Comparison of ENCODE assay signal across 8 cellular contexts in the genomic region with DNA sequence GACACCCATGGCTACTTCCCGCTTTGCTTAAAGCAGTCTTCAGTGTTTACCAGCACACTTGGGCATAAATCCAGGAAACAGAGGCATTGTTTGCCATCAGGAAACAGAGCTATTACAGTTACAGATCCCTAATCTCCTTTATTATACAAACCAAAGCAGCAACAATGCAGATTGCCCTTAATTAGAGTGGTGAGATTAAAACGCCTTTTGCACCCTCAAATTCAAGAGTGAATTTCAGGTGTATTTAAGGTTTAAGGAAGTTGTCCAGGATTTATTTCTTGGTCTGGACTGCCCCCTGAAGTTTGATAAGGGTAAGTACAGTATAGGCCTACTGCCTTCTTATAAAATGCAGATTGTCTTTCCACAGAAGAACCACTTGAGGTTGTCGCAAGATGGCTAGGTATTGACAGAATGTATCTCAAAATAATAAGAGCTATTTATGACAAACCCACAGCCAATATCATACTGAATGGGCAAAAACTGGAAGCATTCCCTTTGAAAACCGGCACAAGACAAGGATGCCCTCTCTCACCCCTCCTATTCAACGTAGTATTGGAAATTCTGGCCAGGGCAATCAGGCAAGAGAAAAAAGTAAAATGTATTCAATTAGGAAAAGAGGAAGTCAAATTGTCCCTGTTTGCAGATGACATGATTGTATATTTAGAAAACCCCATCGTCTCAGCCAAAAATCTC. TPM values are rescaled to one million over a fixed set of nuclear protein-coding genes. Genes with fewer than 3 reads are reported as not detected.
A peak's percentile ranks its signal among the peaks of the same experiment; 100 is the strongest.
DNase-seq lines count a peak whose midpoint lies in the region; ATAC-seq and TF ChIP-seq lines count a peak whose summit lies in the region.
"Not testable (repeated sequence)": the region's sequence is repeated elsewhere in the genome, so short reads cannot be mapped to it uniquely, and the experiment has no call there.

No MANE protein-coding gene starts in this region.

- H3K9ac ChIP-seq in IMR-90 (ENCODE audit: low read depth, low read length): not testable (repeated sequence)
- H3K9ac ChIP-seq in colonic mucosa (ENCODE audit: low read depth in 2 of 2, low read length in 2 of 2): peak overlapping the region in 1 of 2 donors; percentile 52

- not testable (repeated sequence) for H2BK20ac ChIP-seq in IMR-90 (ENCODE audit: low read depth, low read length)

- not testable (repeated sequence) for H3K14ac ChIP-seq in IMR-90 (replicated peaks; ENCODE audit: low read depth, low read length)

- not testable (repeated sequence) for H3K27me3 ChIP-seq in IMR-90 (ENCODE audit: control insufficient read depth, insufficient read depth, low read length); SJSA1 (replicated peaks); colonic mucosa; right cardiac atrium (ENCODE audit: control insufficient read depth, insufficient read depth); neutrophil; aorta (ENCODE audit: control insufficient read depth in 1 of 2, insufficient read depth in 2 of 2, low read length in 1 of 2)

- ATAC-seq in IMR-90 (ENCODE audit: low read depth) (peak; percentile 51; the same call in 1 of the 2 replicates), right cardiac atrium (peak; percentile 80 to 83), aorta (ENCODE audit: low FRiP score) (peak; percentile 89)

- H4K20me1 ChIP-seq in IMR-90 (ENCODE audit: insufficient read depth, low read length): not testable (repeated sequence)

- H3K4ac ChIP-seq in IMR-90 (ENCODE audit: low read depth, low read length): not testable (repeated sequence)

- not testable (repeated sequence) for H2AK5ac ChIP-seq in IMR-90 (ENCODE audit: low read depth, low read length)

- BruUV-seq in IMR-90 (replicated peaks; lab: Mats Ljungman, UMichigan): not testable (repeated sequence)

- H3K4me3 ChIP-seq in IMR-90 (ENCODE audit: insufficient read depth, low read depth, low read length); SJSA1; colonic mucosa; right cardiac atrium (ENCODE audit: low read length); neutrophil (ENCODE audit: low read depth in 1 of 2, low read length in 1 of 2); aorta (ENCODE audit: low read length in 2 of 2): not testable (repeated sequence)

- not testable (repeated sequence) for H3K4me2 ChIP-seq in IMR-90 (ENCODE audit: low read depth, low read length)

- not testable (repeated sequence) for H2BK15ac ChIP-seq in IMR-90 (ENCODE audit: low read depth, low read length)

- not testable (repeated sequence) for H2BK5ac ChIP-seq in IMR-90 (ENCODE audit: low read depth, low read length, poor library complexity, severe bottlenecking)

- in situ Hi-C loops in IMR-90 (cut with MboI; ENCODE audit: low sequenced_read_pairs): not testable (repeated sequence)

- H2AFZ ChIP-seq in IMR-90 (replicated peaks; ENCODE audit: low read length, poor library complexity): not testable (repeated sequence)

- intact Hi-C loops in IMR-90 (cut with micrococcal nuclease): loop anchor here (1.0 kb wide), 1 partner anchor 142 kb away; no protein-coding TSS in a partner anchor
- intact Hi-C loops in colonic mucosa (cut with DNase I): loop anchor here (10.0 kb wide), 2 partner anchors 54 to 566 kb away; partner anchors contain the start of gene ADGRF1
- intact Hi-C loops in right cardiac atrium (cut with DNase I): loop anchor here in 2 of 4 donors (2.0 to 5.0 kb wide), 2 partner anchors 139 to 142 kb away; no protein-coding TSS in a partner anchor
- intact Hi-C loops in aorta (cut with DNase I): loop anchor here in 1 of 2 donors (2.0 kb wide), 1 partner anchor 142 kb away; no protein-coding TSS in a partner anchor

- H4K91ac ChIP-seq in IMR-90 (ENCODE audit: insufficient read depth, low read depth, low read length): not testable (repeated sequence)

- not testable (repeated sequence) for H3K56ac ChIP-seq in IMR-90 (ENCODE audit: extremely low read depth, insufficient read depth, low read length)

- dilution Hi-C loops in IMR-90 (cut with HindIII; ENCODE audit: low sequenced_read_pairs, unreplicated experiment): not testable (repeated sequence)

- H3K9me3 ChIP-seq in IMR-90 (ENCODE audit: control insufficient read depth, insufficient read depth, low read length); SJSA1 (replicated peaks); colonic mucosa; right cardiac atrium (ENCODE audit: control insufficient read depth, low read length); neutrophil; aorta (ENCODE audit: control insufficient read depth, low read length): not testable (repeated sequence)

- H2AK9ac ChIP-seq in IMR-90 (replicated peaks; ENCODE audit: low read depth, low read length, poor library complexity): not testable (repeated sequence)

- not testable (repeated sequence) for H3K4me1 ChIP-seq in IMR-90 (ENCODE audit: control insufficient read depth, insufficient read depth, low read length); colonic mucosa; right cardiac atrium (ENCODE audit: control insufficient read depth, insufficient read depth, low read length); neutrophil (ENCODE audit: control insufficient read depth in 1 of 2, insufficient read depth in 1 of 2, low read depth in 1 of 2, low read length in 1 of 2); aorta (ENCODE audit: control insufficient read depth in 1 of 2, insufficient read depth in 2 of 2, low read length in 2 of 2)
- peaks cover 35% of the 10 kb centered on the region for H3K4me1 ChIP-seq in SJSA1 (replicated peaks)

- not testable (repeated sequence) for H4K5ac ChIP-seq in IMR-90 (ENCODE audit: low read depth, low read length)

- TF ChIP-seq CTCF in IMR-90 (conservative IDR thresholded peaks at IDR 0.05; ENCODE audit: low read depth, low read length) (peak; percentile 43), colonic mucosa (IDR thresholded peaks at IDR 0.05) (peak; percentile 46), neutrophil (IDR thresholded peaks at IDR 0.05) (peak; percentile 29)

- H3K18ac ChIP-seq in IMR-90 (ENCODE audit: low read depth, low read length): not testable (repeated sequence)

- H3K27ac ChIP-seq in IMR-90 (ENCODE audit: insufficient read depth, low read length); colonic mucosa; right cardiac atrium (ENCODE audit: low read length); neutrophil; aorta (ENCODE audit: low read depth in 1 of 2, low read length in 2 of 2): not testable (repeated sequence)
- H3K27ac ChIP-seq in SJSA1: 0 out of 2 replicates have a peak overlapping the region, but pooled peaks have one; percentile 7

- WGBS in IMR-90 (ENCODE audit: extremely low coverage in 2 of 2, insufficient read length in 1 of 2), 2 experiments: no CpG with 5 or more reads among the region's 6 CpGs
- WGBS in right cardiac atrium: 29% methylated on average over 6 of the region's 6 CpGs
- WGBS in aorta, 2 donors: 45 to 46% methylated on average over 6 of the region's 6 CpGs

- peak; percentile 49 for TF ChIP-seq RAD21 in IMR-90 (IDR thresholded peaks at IDR 0.05; ENCODE audit: low read length)

- TF ChIP-seq POLR2A in IMR-90 (IDR thresholded peaks at IDR 0.05; ENCODE audit: low read depth, low read length): not testable (repeated sequence)

- POLR2A ChIA-PET in IMR-90 (lab: Charles Lee; ENCODE audit: unreplicated experiment): not testable (repeated sequence)

- DNase-seq in DMS79 (lab: John Stamatoyannopoulos, UW): peak; percentile 42
- peak; percentile 31 for DNase-seq in IMR-90
- DNase-seq in NCI-H345 (lab: John Stamatoyannopoulos, UW): peak; percentile 28
- DNase-seq in SJSA1 (ENCODE audit: low read depth in 1 of 2, low spot score in 2 of 2): peak in 1 of 2 experiments; percentile 68
- DNase-seq in colonic mucosa: peak; percentile 36
- DNase-seq in right cardiac atrium, aorta: not testable (repeated sequence)

- not testable (repeated sequence) for H3K9me1 ChIP-seq in IMR-90 (ENCODE audit: insufficient read depth, low read length)

- H2BK120ac ChIP-seq in IMR-90 (ENCODE audit: low read depth, low read length): not testable (repeated sequence)

- H3K79me1 ChIP-seq in IMR-90 (ENCODE audit: low read depth in 1 of 2, low read length in 2 of 2): not testable (repeated sequence)

- not testable (repeated sequence) for H4K8ac ChIP-seq in IMR-90 (ENCODE audit: low read depth in 2 of 2, low read length in 2 of 2)

- CTCF ChIA-PET in IMR-90 (lab: Yijun Ruan, JAX): not testable (repeated sequence)

- not testable (repeated sequence) for H3K36me3 ChIP-seq in IMR-90 (ENCODE audit: control insufficient read depth, insufficient read depth, low read length); SJSA1; colonic mucosa; neutrophil; aorta (ENCODE audit: control insufficient read depth in 1 of 2, insufficient read depth in 2 of 2, low read length in 1 of 2)

- H3K23ac ChIP-seq in IMR-90 (ENCODE audit: low read depth, low read length): not testable (repeated sequence)

TF ChIP-seq in IMR-90, 13 proteins besides CTCF, POLR2A, EP300 and RAD21:
- TF ChIP-seq SMC3 (IDR thresholded peaks at IDR 0.05; ENCODE audit: low read depth, low read length): peak; percentile 19; the same call in 1 of the 2 replicates

RNA-seq across cellular contexts. Expression of gene ADGRF1, which starts 51.2 kb away (rescaled TPM):
- total RNA-seq in IMR-90 (2012; rRNA removed) (not detected in 2 replicates), colonic mucosa (1 to 10 TPM; 1.7 to 2.0 TPM), right cardiac atrium (not detected), aorta (not detected)
- polyA plus RNA-seq in IMR-90 (2012; rRNA removed) (not detected in 2 replicates), right cardiac atrium (not detected), aorta (not detected)
- polyA plus RNA-seq in IMR-90 (2012; cell fraction: cytosol; rRNA removed): not detected in 2 replicates
- polyA plus RNA-seq in IMR-90 (2012; cell fraction: nucleus; rRNA removed; ENCODE audit: low replicate concordance): not detected in 2 replicates
- total RNA-seq in SJSA1 (2014; rRNA removed; shearing (Covaris generic)): not detected in 2 replicates
